In genomic region chr4:151347891-151348290, GRCh38 we compare ENCODE assay signal across 25 cellular contexts. TPM values are rescaled to one million over a fixed set of nuclear protein-coding genes. Genes with fewer than 3 reads are reported as not detected.
DNase-seq lines count a peak whose midpoint lies in the region; ATAC-seq, FAIRE-seq and TF ChIP-seq lines count a peak whose summit lies in the region.
"Had no signal": no experiment of that assay in that cellular context is flagged by ENCODE, and none has a peak within 500 bp of the region (broad histone marks: within the 10 kb centered on the region; RNA-seq: fewer than 3 reads in every experiment).

No MANE protein-coding gene starts in this region.

- no peak for TF ChIP-seq CTCF in HepG2 (CRISPR knock-in tag; IDR thresholded peaks at IDR 0.05)
- TF ChIP-seq CTCF in right lobe of liver (IDR thresholded peaks at IDR 0.05) = no peak
- TF ChIP-seq CTCF in endodermal cell (conservative IDR thresholded peaks at IDR 0.05) = no peak
- no peak for TF ChIP-seq CTCF in mucosa of descending colon (IDR thresholded peaks at IDR 0.05)
- TF ChIP-seq CTCF in transverse colon (IDR thresholded peaks at IDR 0.05) = no peak

- no peaks in the 10 kb centered on the region for H3K36me3 ChIP-seq in HepG2 (replicated peaks in 1 of 2; ENCODE audit: control insufficient read depth in 1 of 2, insufficient read depth in 2 of 2, low read length in 2 of 2)
- H3K36me3 ChIP-seq in right lobe of liver = no peaks in the 10 kb centered on the region
- no peaks in the 10 kb centered on the region for H3K36me3 ChIP-seq in endodermal cell (ENCODE audit: control insufficient read depth, insufficient read depth, low read length)
- H3K36me3 ChIP-seq in mucosa of descending colon (ENCODE audit: low read depth) = no peaks in the 10 kb centered on the region
- no peaks in the 10 kb centered on the region for H3K36me3 ChIP-seq in transverse colon
- H3K36me3 ChIP-seq: BLaER1 had no signal

- H3K9ac ChIP-seq in HepG2 (ENCODE audit: insufficient read depth, low read depth, low read length) (no peak overlapping the region), endodermal cell (ENCODE audit: extremely low read depth, low read length, poor library complexity, severe bottlenecking) (no peak overlapping the region)
- H3K9ac ChIP-seq: BLaER1 had no signal

- H3K9me3 Mint-ChIP-seq in endodermal cell = peaks cover under 1% of the 10 kb centered on the region
- no peaks in the 10 kb centered on the region for H3K9me3 Mint-ChIP-seq in activated CD8-positive, alpha-beta memory T cell treated with anti-CD3 and anti-CD28 coated beads, Interleukin-2, amount 10 ng/mL, durations not matched to agents 7 days and 5 days (ENCODE audit: low read depth)
- H3K9me3 Mint-ChIP-seq: CD8-positive, alpha-beta memory T cell; GM23338 had no signal

- 55% methylated on average over 8 of the region's 8 CpGs for WGBS in HepG2 (ENCODE audit: low lambda C conversion rate)
- WGBS in right lobe of liver (ENCODE audit: insufficient coverage, low coverage, low lambda C conversion rate, missing lambda C conversion rate) = 54% methylated on average over 8 of the region's 8 CpGs
- 85 to 87% methylated on average over 4 to 8 of the region's 8 CpGs for WGBS in endodermal cell (ENCODE audit: insufficient coverage in 1 of 2, insufficient read length in 1 of 2), 2 experiments
- 26 to 48% methylated on average over 4 to 8 of the region's 8 CpGs for WGBS in transverse colon (ENCODE audit: low coverage in 1 of 2), 2 donors

- POLR2A ChIA-PET in HepG2 (lab: Yijun Ruan, JAX) = interaction anchor here (1.4 kb wide), 1 partner anchor 23 kb away, joined by 4 read pairs; the partner anchor contains the start of gene SH3D19

- peak overlapping the region; percentile 54 for H2AFZ ChIP-seq in HepG2 (ENCODE audit: low read length)
- H2AFZ ChIP-seq: GM23338 had no signal

- no peak for DNase-seq in HepG2 (ENCODE audit: low spot score)
- DNase-seq in right lobe of liver = no peak
- no peak for DNase-seq in endodermal cell
- no peak for DNase-seq in mucosa of descending colon
- no peak for DNase-seq in transverse colon
- no peak for DNase-seq in dedifferentiated amniotic fluid mesenchymal stem cell (ENCODE audit: extremely low spot score)
- DNase-seq in activated CD8-positive, alpha-beta memory T cell treated with anti-CD3 and anti-CD28 coated beads, Interleukin-2, amount 10 ng/mL, durations not matched to agents 7 days and 5 days = no peak
- DNase-seq: CD4-positive, CD25-positive, alpha-beta regulatory T cell; CD8-positive, alpha-beta memory T cell; DMS 273 treated with DMSO at 0.1 percent for 48 hours; DMS79; EL; GDM1; H9 had no signal

- intact Hi-C loops in HepG2 (cut with micrococcal nuclease; ENCODE audit: unreplicated experiment) (no loop called here), right lobe of liver (cut with DNase I) (no loop called here), mucosa of descending colon (cut with DNase I, micrococcal nuclease) (no loop called here), transverse colon (cut with DNase I; ENCODE audit: low total_unique reads) (no loop called here)

- H3K27me3 ChIP-seq in HepG2 (ENCODE audit: control insufficient read depth in 1 of 2, insufficient read depth in 2 of 2, low read length in 2 of 2) (no peaks in the 10 kb centered on the region), right lobe of liver (no peaks in the 10 kb centered on the region), endodermal cell (ENCODE audit: control insufficient read depth, insufficient read depth, low read length, poor library complexity, severe bottlenecking) (no peaks in the 10 kb centered on the region), transverse colon (no peaks in the 10 kb centered on the region)
- H3K27me3 ChIP-seq: BLaER1 had no signal

- TF ChIP-seq EP300 in HepG2 (IDR thresholded peaks at IDR 0.05; ENCODE audit: low read depth in 2 of 2, low read length in 2 of 2) = no peak
- TF ChIP-seq EP300 in HepG2 (CRISPR knock-in tag; IDR thresholded peaks at IDR 0.05; ENCODE audit: borderline replicate concordance) = no peak
- no peak for TF ChIP-seq EP300 in transverse colon (IDR thresholded peaks at IDR 0.05; ENCODE audit: low read depth)

- in situ Hi-C loops in HepG2 (cut with HindIII; ENCODE audit: extremely low pct_ligation_motif_present, low pct_unique_long_range_greater_than_20kb) = no loop called here
- in situ Hi-C loops in transverse colon (cut with MboI; ENCODE audit: low pct_ligation_motif_present in 1 of 4, low pct_unique_long_range_greater_than_20kb in 1 of 4, low sequenced_read_pairs in 3 of 4) = no loop called here

- no peaks in the 10 kb centered on the region for H4K20me1 ChIP-seq in HepG2 (ENCODE audit: insufficient read depth, low read length)
- H4K20me1 ChIP-seq: BLaER1 had no signal

- H3K4me2 ChIP-seq in HepG2 (ENCODE audit: low read depth, low read length) = no peak overlapping the region
- H3K4me2 ChIP-seq: BLaER1, GM23338 had no signal

- no peak overlapping the region for H3K4me3 Mint-ChIP-seq in endodermal cell
- H3K4me3 Mint-ChIP-seq in activated CD8-positive, alpha-beta memory T cell treated with anti-CD3 and anti-CD28 coated beads, Interleukin-2, amount 10 ng/mL, durations not matched to agents 7 days and 5 days = no peak overlapping the region
- H3K4me3 Mint-ChIP-seq: B cell; CD4-positive, CD25-positive, alpha-beta regulatory T cell; CD8-positive, alpha-beta memory T cell; GM23338; H9 had no signal

- TF ChIP-seq POLR2A in HepG2 (IDR thresholded peaks at IDR 0.05; ENCODE audit: insufficient read depth in 1 of 2, low read depth in 2 of 2, low read length in 2 of 2) (no peak), right lobe of liver (IDR thresholded peaks at IDR 0.05) (no peak), transverse colon (IDR thresholded peaks at IDR 0.05) (no peak)

- peaks cover under 1% of the 10 kb centered on the region for H3K4me1 Mint-ChIP-seq in endodermal cell
- H3K4me1 Mint-ChIP-seq in activated CD8-positive, alpha-beta memory T cell treated with anti-CD3 and anti-CD28 coated beads, Interleukin-2, amount 10 ng/mL, durations not matched to agents 7 days and 5 days = no peaks in the 10 kb centered on the region
- H3K4me1 Mint-ChIP-seq: B cell; CD4-positive, CD25-positive, alpha-beta regulatory T cell; CD8-positive, alpha-beta memory T cell had no signal

- H3K27ac ChIP-seq in HepG2 (ENCODE audit: extremely low read length, insufficient read depth, low read length) (no peak overlapping the region), right lobe of liver (no peak overlapping the region), endodermal cell (ENCODE audit: low read depth, low read length) (no peak overlapping the region), transverse colon (peak overlapping the region; percentile 54 to 73 (median 68))
- H3K27ac ChIP-seq: 22Rv1, BLaER1, C4-2B had no signal

- BruUV-seq in HepG2 (replicated peaks; lab: Mats Ljungman, UMichigan) = no TSS peak

- H3K4me1 ChIP-seq in HepG2 (ENCODE audit: insufficient read depth, low read length) = 0 out of 2 replicates have a peak, but pooled peaks cover 9% of the 10 kb centered on the region
- no peaks in the 10 kb centered on the region for H3K4me1 ChIP-seq in right lobe of liver
- no peaks in the 10 kb centered on the region for H3K4me1 ChIP-seq in endodermal cell (ENCODE audit: control insufficient read depth, insufficient read depth, low read length)
- peaks cover 13% of the 10 kb centered on the region for H3K4me1 ChIP-seq in mucosa of descending colon (ENCODE audit: low read depth)
- peaks cover 0 to 19% (median 5%) of the 10 kb centered on the region in 4 donors for H3K4me1 ChIP-seq in transverse colon

- ATAC-seq in HepG2 = no peak
- ATAC-seq in right lobe of liver = no peak
- ATAC-seq in mucosa of descending colon = peak; percentile 86
- ATAC-seq in GM21825 (IDR thresholded peaks at IDR 0.05; ENCODE audit: unreplicated experiment) = no peak
- no peak for ATAC-seq in activated CD8-positive, alpha-beta memory T cell treated with anti-CD3 and anti-CD28 coated beads, Interleukin-2, amount 10 ng/mL, durations not matched to agents 7 days and 5 days
- ATAC-seq: GM12878, GM23338, HCT116 had no signal

- no peaks in the 10 kb centered on the region for H3K79me2 ChIP-seq in HepG2 (ENCODE audit: insufficient read depth, low read length)

- H3K36me3 Mint-ChIP-seq in endodermal cell (ENCODE audit: low read depth) = no peaks in the 10 kb centered on the region
- no peaks in the 10 kb centered on the region for H3K36me3 Mint-ChIP-seq in activated CD8-positive, alpha-beta memory T cell treated with anti-CD3 and anti-CD28 coated beads, Interleukin-2, amount 10 ng/mL, durations not matched to agents 7 days and 5 days
- H3K36me3 Mint-ChIP-seq: CD4-positive, CD25-positive, alpha-beta regulatory T cell; CD8-positive, alpha-beta memory T cell had no signal

- peak overlapping the region; percentile 56 for H3K27ac Mint-ChIP-seq in endodermal cell
- H3K27ac Mint-ChIP-seq in activated CD8-positive, alpha-beta memory T cell treated with anti-CD3 and anti-CD28 coated beads, Interleukin-2, amount 10 ng/mL, durations not matched to agents 7 days and 5 days = no peak overlapping the region
- H3K27ac Mint-ChIP-seq: B cell; CD4-positive, CD25-positive, alpha-beta regulatory T cell; CD8-positive, alpha-beta memory T cell; GM23338 had no signal

- TF ChIP-seq RAD21 in HepG2 (CRISPR knock-in tag; IDR thresholded peaks at IDR 0.05) = no peak

- FAIRE-seq in HepG2 (lab: Jason Lieb, UNC) = no peak
- FAIRE-seq: A204.1, D721Med, GM12878, GM19239 had no signal

- no peaks in the 10 kb centered on the region for H3K27me3 Mint-ChIP-seq in endodermal cell (ENCODE audit: insufficient read depth)
- peaks cover 12% of the 10 kb centered on the region for H3K27me3 Mint-ChIP-seq in activated CD8-positive, alpha-beta memory T cell treated with anti-CD3 and anti-CD28 coated beads, Interleukin-2, amount 10 ng/mL, durations not matched to agents 7 days and 5 days

- H3K9me3 ChIP-seq in HepG2 (ENCODE audit: low read length) = no peaks in the 10 kb centered on the region
- no peaks in the 10 kb centered on the region for H3K9me3 ChIP-seq in right lobe of liver
- no peaks in the 10 kb centered on the region for H3K9me3 ChIP-seq in endodermal cell (ENCODE audit: control insufficient read depth, low read length)
- no peaks in the 10 kb centered on the region for H3K9me3 ChIP-seq in mucosa of descending colon
- H3K9me3 ChIP-seq in transverse colon = no peaks in the 10 kb centered on the region

- H3K4me3 ChIP-seq in HepG2 (replicated peaks in 1 of 3; ENCODE audit: insufficient read depth in 1 of 3, low read depth in 2 of 3, low read length in 3 of 3) (no peak overlapping the region), right lobe of liver (no peak overlapping the region), endodermal cell (ENCODE audit: low read length) (no peak overlapping the region), mucosa of descending colon (no peak overlapping the region), transverse colon (peak overlapping the region in 1 of 4 donors; percentile 18)
- H3K4me3 ChIP-seq: BLaER1, GM12878, GM23338 had no signal

- CTCF ChIA-PET in HepG2 (lab: Yijun Ruan, JAX; ENCODE audit: low intra/inter-chr PET ratio, low total read pairs) = no interaction called here
- CTCF ChIA-PET in activated CD8-positive, alpha-beta memory T cell treated with anti-CD3 and anti-CD28 coated beads, Interleukin-2, amount 10 ng/mL, durations not matched to agents 7 days and 5 days (lab: Charles Lee) = no interaction called here

RNA-seq across cellular contexts. Expression of gene SH3D19, which starts 22.5 kb away (rescaled TPM):
- total RNA-seq in HepG2 (2016; rRNA removed; fragmentation: Illumina TruSeq; extraction: Trizol) (31.2 and 34.4 TPM in 2 replicates), right lobe of liver (10 to 100 TPM; 40.2 to 53.8 (median 46.9) TPM), endodermal cell (10 to 100 TPM; 48.8 to 55.6 TPM), mucosa of descending colon (100 to 1,000 TPM in 2 of 3 donors, 10 to 100 TPM in 1; 97.5 to 140 (median 102) TPM), transverse colon (100 to 1,000 TPM; 117 to 201 (median 130) TPM)
- total RNA-seq in HepG2 (2016; cell fraction: cytosol; rRNA removed; fragmentation: Illumina TruSeq; extraction: Trizol; ENCODE audit: low read depth) = 10.0 and 11.1 TPM in 2 replicates
- 29.9 and 30.5 TPM in 2 replicates for total RNA-seq in HepG2 (2016; cell fraction: insoluble cytoplasmic fraction; rRNA removed; fragmentation: Illumina TruSeq; extraction: Trizol)
- total RNA-seq in HepG2 (2016; cell fraction: membrane; rRNA removed; fragmentation: Illumina TruSeq; extraction: Trizol) = 23.5 and 24.8 TPM in 2 replicates
- total RNA-seq in HepG2 (2016; cell fraction: nucleus; rRNA removed; fragmentation: Illumina TruSeq; extraction: Trizol) = 35.1 and 41.5 TPM in 2 replicates
- polyA plus RNA-seq in HepG2 (2011; rRNA removed) = 36.4 and 38.0 TPM in 2 replicates
- 16.2 and 23.4 TPM in 2 replicates for polyA plus RNA-seq in HepG2 (2011; cell fraction: cytosol; rRNA removed)
- polyA plus RNA-seq in HepG2 (2011; cell fraction: nucleus; rRNA removed) = 45.0 and 62.0 TPM in 2 replicates
- polyA plus RNA-seq in HepG2 (2012) = 51.3 and 74.6 TPM in 2 replicates
- polyA plus RNA-seq in HepG2 (2016; cell fraction: cytosol; fragmentation: Illumina TruSeq; extraction: Trizol; ENCODE audit: low read depth) = 2.9 and 3.0 TPM in 2 replicates
- polyA plus RNA-seq in HepG2 (2016; cell fraction: insoluble cytoplasmic fraction; fragmentation: Illumina TruSeq; extraction: Trizol; ENCODE audit: low read depth) = 35.7 and 40.1 TPM in 2 replicates
- polyA plus RNA-seq in HepG2 (2016; cell fraction: membrane; fragmentation: Illumina TruSeq; extraction: Trizol; ENCODE audit: low read depth) = 11.6 and 12.8 TPM in 2 replicates
- 49.0 and 51.0 TPM in 2 replicates for polyA plus RNA-seq in HepG2 (2016; cell fraction: nucleus; fragmentation: Illumina TruSeq; extraction: Trizol; ENCODE audit: insufficient read depth, low read depth)
- 14.5 and 52.0 TPM in 2 replicates for polyA minus RNA-seq in HepG2 (2011; rRNA and poly(A)+ RNA removed; ENCODE audit: low replicate concordance)
- polyA minus RNA-seq in HepG2 (2011; cell fraction: cytosol; rRNA and poly(A)+ RNA removed) = 39.4 and 42.6 TPM in 2 replicates
- polyA minus RNA-seq in HepG2 (2011; cell fraction: nucleus; rRNA and poly(A)+ RNA removed) = 112 and 125 TPM in 2 replicates
- 22.1 TPM for polyA plus RNA-seq in endodermal cell (2013, experiment 1 of 2)
- 22.5 TPM for polyA plus RNA-seq in endodermal cell (2013, experiment 2 of 2)
- not detected for total RNA-seq in activated CD8-positive, alpha-beta memory T cell treated with anti-CD3 and anti-CD28 coated beads, Interleukin-2, amount 10 ng/mL, durations not matched to agents 7 days and 5 days
- total RNA-seq: B cell; CD4-positive, CD25-positive, alpha-beta regulatory T cell; CD8-positive, alpha-beta memory T cell had no signal
- polyA plus RNA-seq: CD8-positive, alpha-beta memory T cell had no signal

Comparison
In these comparisons a context has a peak if more than half of its experiments do, and no peak if none do; other contexts are left out.
1. H3K27ac ChIP-seq: peak in transverse colon (4 of 4); none in HepG2 (single experiment), right lobe of liver (0 of 3) and endodermal cell (single experiment).
2. RNA of gene SH3D19, which starts 22.5 kb away (total RNA-seq): 117 to 201 TPM in transverse colon, 97.5 to 140 TPM in mucosa of descending colon, 48.8 to 55.6 TPM in endodermal cell, 40.2 to 53.8 TPM in right lobe of liver and 10.0 to 41.5 TPM in HepG2; not detected in activated CD8-positive, alpha-beta memory T cell treated with anti-CD3 and anti-CD28 coated beads, Interleukin-2, amount 10 ng/mL, durations not matched to agents 7 days and 5 days; every median in the first group is over 4 times any median in the second.